1 cellular context compared by ENCODE assay signal in the genomic region with DNA sequence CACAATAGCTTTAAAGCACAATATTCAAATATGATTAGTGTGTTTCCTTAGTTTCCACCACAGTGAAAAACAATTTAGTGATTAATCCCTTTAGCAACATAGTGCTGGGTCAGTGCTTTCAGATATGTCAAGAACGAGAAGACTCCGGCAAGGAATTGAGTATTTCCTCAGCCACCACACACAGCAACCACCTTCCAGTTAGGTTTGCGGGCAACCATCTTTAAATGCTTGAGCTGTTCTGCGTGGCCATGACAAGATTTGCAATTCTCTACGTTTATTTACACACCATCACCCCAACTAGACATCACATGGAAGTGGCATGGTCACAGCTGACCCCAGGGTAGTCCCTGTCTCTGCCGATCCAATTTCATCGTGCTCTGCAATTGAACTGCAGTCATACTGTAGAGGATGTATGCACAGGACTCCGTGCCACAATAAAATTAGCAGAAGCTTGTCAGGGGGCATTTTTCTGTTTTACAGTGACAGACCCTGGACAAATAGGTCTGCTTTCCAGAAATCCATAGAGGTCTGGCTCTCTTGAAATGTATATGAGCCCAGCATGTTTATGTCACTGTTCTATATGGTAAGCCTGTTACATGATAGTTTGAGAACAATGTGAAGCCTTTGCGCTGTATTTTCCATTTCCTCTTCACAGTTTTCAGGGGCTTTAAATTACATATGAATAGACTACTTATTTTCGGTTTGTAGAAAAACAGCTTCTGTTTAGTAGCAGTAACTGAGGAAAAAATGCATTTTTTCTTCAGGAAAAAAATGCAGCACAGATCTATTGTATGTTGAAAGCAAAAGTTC.
TF ChIP-seq lines count a peak whose summit lies in the region.

No MANE protein-coding gene starts in this region.

TF ChIP-seq in WTC11, 78 proteins besides CTCF, POLR2A, EP300 and RAD21:
- TF ChIP-seq, protein P1, sequence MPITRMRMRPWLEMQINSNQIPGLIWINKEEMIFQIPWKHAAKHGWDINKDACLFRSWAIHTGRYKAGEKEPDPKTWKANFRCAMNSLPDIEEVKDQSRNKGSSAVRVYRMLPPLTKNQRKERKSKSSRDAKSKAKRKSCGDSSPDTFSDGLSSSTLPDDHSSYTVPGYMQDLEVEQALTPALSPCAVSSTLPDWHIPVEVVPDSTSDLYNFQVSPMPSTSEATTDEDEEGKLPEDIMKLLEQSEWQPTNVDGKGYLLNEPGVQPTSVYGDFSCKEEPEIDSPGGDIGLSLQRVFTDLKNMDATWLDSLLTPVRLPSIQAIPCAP (CRISPR knock-in tag; IDR thresholded peaks at IDR 0.05) = no peak
- TF ChIP-seq, protein P2, sequence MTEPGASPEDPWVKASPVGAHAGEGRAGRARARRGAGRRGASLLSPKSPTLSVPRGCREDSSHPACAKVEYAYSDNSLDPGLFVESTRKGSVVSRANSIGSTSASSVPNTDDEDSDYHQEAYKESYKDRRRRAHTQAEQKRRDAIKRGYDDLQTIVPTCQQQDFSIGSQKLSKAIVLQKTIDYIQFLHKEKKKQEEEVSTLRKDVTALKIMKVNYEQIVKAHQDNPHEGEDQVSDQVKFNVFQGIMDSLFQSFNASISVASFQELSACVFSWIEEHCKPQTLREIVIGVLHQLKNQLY (CRISPR knock-in tag; IDR thresholded peaks at IDR 0.05) = no peak
- TF ChIP-seq NFYB (CRISPR knock-in tag; conservative IDR thresholded peaks at IDR 0.05; ENCODE audit: low read depth) = no peak
- 0 out of 2 replicates have a peak, but pooled peaks have one; percentile 36 for TF ChIP-seq CREM (CRISPR knock-in tag; IDR thresholded peaks at IDR 0.05)
- TF ChIP-seq FOXK1 (CRISPR knock-in tag; IDR thresholded peaks at IDR 0.05) = 0 out of 2 replicates have a peak, but pooled peaks have one; percentile 39
- 0 out of 2 replicates have a peak, but pooled peaks have one; percentile 23 for TF ChIP-seq ETV6 (CRISPR knock-in tag; IDR thresholded peaks at IDR 0.05)
- TF ChIP-seq NR2C2 (CRISPR knock-in tag; IDR thresholded peaks at IDR 0.05) = no peak
- TF ChIP-seq ZBTB21 (CRISPR knock-in tag; IDR thresholded peaks at IDR 0.05; ENCODE audit: borderline replicate concordance) = no peak
TF ChIP-seq in WTC11: peak in this region for 3.
